ENCODE assay signal across 1 cellular context in the genomic region with DNA sequence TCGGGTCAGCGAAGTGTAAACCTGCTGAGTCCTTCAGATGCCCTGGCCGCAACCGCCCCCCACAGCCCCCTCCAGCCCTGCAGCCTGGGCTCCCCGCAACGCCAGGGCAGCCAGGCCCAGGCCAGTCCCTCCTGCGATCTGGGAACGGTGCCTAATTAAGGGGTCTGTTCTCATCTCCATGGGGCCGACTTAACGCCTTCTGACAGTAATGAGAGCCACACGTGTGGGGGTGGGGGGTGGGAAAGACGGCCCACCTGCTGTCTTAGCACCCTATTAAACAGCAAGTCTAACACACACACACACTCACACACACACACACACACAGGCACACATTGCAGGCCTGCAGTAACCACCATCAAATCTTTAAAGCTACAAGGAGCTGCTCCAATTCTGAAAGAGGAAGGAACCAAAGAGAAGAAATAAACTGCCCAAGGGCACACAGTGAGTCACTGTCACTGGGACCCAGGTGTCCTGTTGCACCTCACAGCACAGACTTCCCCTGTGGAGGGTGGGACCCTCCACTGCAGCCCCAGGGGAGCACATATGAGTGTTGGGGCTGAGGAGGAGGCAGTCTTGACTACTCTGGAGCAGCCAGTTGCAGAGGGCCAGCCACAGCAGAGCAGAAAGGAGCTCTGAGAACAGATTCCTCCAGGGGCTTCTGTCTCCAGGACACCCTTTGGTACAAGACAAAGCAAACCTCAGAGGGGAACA.
TF ChIP-seq lines count a peak whose summit lies in the region.

No MANE protein-coding gene starts in this region.

TF ChIP-seq in SK-N-SH, 30 proteins besides CTCF, POLR2A, EP300 and RAD21 (continued from another document):
- no peak for TF ChIP-seq IRF3 (IDR thresholded peaks at IDR 0.05; ENCODE audit: low read depth, low read length)
- no peak for TF ChIP-seq ELF1 (IDR thresholded peaks at IDR 0.05)
- no peak for TF ChIP-seq FOSL2 (IDR thresholded peaks at IDR 0.05; ENCODE audit: borderline replicate concordance, low read depth)
- TF ChIP-seq MXI1 (IDR thresholded peaks at IDR 0.05; ENCODE audit: low read depth, low read length): no peak; the same call in 1 of the 2 replicates
- no peak for TF ChIP-seq JUND (IDR thresholded peaks at IDR 0.05)
- TF ChIP-seq TAF1 (IDR thresholded peaks at IDR 0.05; ENCODE audit: borderline replicate concordance, low read depth, low read length): no peak
- TF ChIP-seq GATA2 (CRISPR knock-in tag; IDR thresholded peaks at IDR 0.05): peak; percentile 81
- TF ChIP-seq CHD2 (IDR thresholded peaks at IDR 0.05; ENCODE audit: low read length, partially characterized antibody): peak; percentile 95
- peak; percentile 23; the same call in 1 of the 2 replicates for TF ChIP-seq RFX5 (IDR thresholded peaks at IDR 0.05; ENCODE audit: low read length)
- no peak for TF ChIP-seq GABPA (IDR thresholded peaks at IDR 0.05; ENCODE audit: low read depth)
- no peak for TF ChIP-seq RXRA (IDR thresholded peaks at IDR 0.05; ENCODE audit: borderline replicate concordance, low read depth)
